Comparison of ENCODE assay signal across 12 cellular contexts in the genomic region with DNA sequence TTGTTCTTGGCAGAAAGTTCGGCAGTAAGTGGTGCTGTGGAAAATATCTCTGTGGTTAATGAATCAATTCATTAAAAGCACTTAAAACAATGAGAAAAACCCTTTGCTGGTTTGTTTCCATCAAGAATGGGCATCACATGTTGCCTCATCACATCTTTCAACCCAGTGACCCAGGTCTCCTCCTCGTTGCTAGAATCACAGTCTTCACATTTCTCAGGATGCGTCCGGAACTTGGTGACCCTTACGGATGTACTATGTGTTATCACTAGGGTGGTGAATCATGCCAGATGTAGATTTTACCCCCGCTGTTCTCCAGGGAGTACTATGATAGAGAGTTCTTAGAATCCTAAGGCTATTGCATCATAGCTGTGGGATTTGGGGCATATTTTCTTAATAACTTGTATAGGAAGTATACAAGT.
DNase-seq lines count a peak whose midpoint lies in the region; ATAC-seq, FAIRE-seq and TF ChIP-seq lines count a peak whose summit lies in the region.
"Had no signal": no experiment of that assay in that cellular context is flagged by ENCODE, and none has a peak within 500 bp of the region (broad histone marks: within the 10 kb centered on the region; RNA-seq: fewer than 3 reads in every experiment).

No MANE protein-coding gene starts in this region.

- peaks cover 25% of the 10 kb centered on the region for H3K4me1 Mint-ChIP-seq in astrocyte (ENCODE audit: low read depth, unreplicated experiment)
- no peaks in the 10 kb centered on the region for H3K4me1 Mint-ChIP-seq in naive thymus-derived CD8-positive, alpha-beta T cell
- H3K4me1 Mint-ChIP-seq: B cell had no signal

- no peak for TF ChIP-seq CTCF in HCT116 (IDR thresholded peaks at IDR 0.05 in 2 of 3, conservative IDR thresholded peaks at IDR 0.05 in 1 of 3; ENCODE audit: borderline replicate concordance in 1 of 3, insufficient read depth in 1 of 3, low read depth in 2 of 3, low read length in 2 of 3)
- TF ChIP-seq CTCF in astrocyte (IDR thresholded peaks at IDR 0.05; ENCODE audit: insufficient read depth, low read depth, low read length): no peak

- CTCF ChIA-PET in HCT116 (lab: Charles Lee): no interaction called here

- POLR2A ChIA-PET in HCT116 (lab: Charles Lee): no interaction called here
- POLR2A ChIA-PET in naive thymus-derived CD8-positive, alpha-beta T cell (lab: Charles Lee): no interaction called here

- no peak for ATAC-seq in HCT116
- no peak for ATAC-seq in activated CD4-positive, CD25-positive, alpha-beta regulatory T cell treated with anti-CD3 and anti-CD28 coated beads, Interleukin-2, amount 50 U/mL, for 24 hours
- no peak for ATAC-seq in HG02588 (IDR thresholded peaks at IDR 0.05; ENCODE audit: unreplicated experiment)
- ATAC-seq in naive thymus-derived CD8-positive, alpha-beta T cell: no peak

- no peak for TF ChIP-seq POLR2A in HCT116 (IDR thresholded peaks at IDR 0.05; ENCODE audit: borderline replicate concordance, extremely low read depth, insufficient read depth, insufficient read length)

- no peak for TF ChIP-seq RAD21 in HCT116 (IDR thresholded peaks at IDR 0.05; ENCODE audit: low read depth)

- H3K79me2 ChIP-seq in HCT116 (ENCODE audit: insufficient read depth, low read length): no peaks in the 10 kb centered on the region
- no peaks in the 10 kb centered on the region for H3K79me2 ChIP-seq in astrocyte (ENCODE audit: insufficient read depth, low read length)

- H3K4me3 Mint-ChIP-seq in astrocyte (ENCODE audit: unreplicated experiment): no peak overlapping the region
- H3K4me3 Mint-ChIP-seq in naive thymus-derived CD8-positive, alpha-beta T cell: no peak overlapping the region
- H3K4me3 Mint-ChIP-seq: B cell had no signal

- DNase-seq in A172 (ENCODE audit: low spot score) (peak; percentile 95), HCT116 (ENCODE audit: low read depth, low spot score) (no peak), astrocyte (ENCODE audit: low read depth) (peak; percentile 96), hepatic stellate cell (ENCODE audit: low spot score) (peak; percentile 79), NCI-H1436 treated with DMSO at 0.1 percent for 48 hours (lab: John Stamatoyannopoulos, UW) (no peak)
- DNase-seq in naive thymus-derived CD8-positive, alpha-beta T cell: no peak
- DNase-seq: occipital lobe; stimulated activated CD4-positive, alpha-beta T cell treated with anti-CD3 and anti-CD28 coated beads, Interleukin-4, amount 100 ng/mL, for 4 hours had no signal

- H4K20me1 ChIP-seq in HCT116 (ENCODE audit: insufficient read depth) (no peaks in the 10 kb centered on the region), astrocyte (ENCODE audit: insufficient read depth, low read length) (no peaks in the 10 kb centered on the region)

- H3K4me2 ChIP-seq in HCT116 (ENCODE audit: low read length) (peak overlapping the region; percentile 11; the same call in 1 of the 2 replicates), astrocyte (ENCODE audit: low read length) (peak overlapping the region; percentile 15)

- H3K27ac ChIP-seq in HCT116 (ENCODE audit: low read depth, low read length) (no peak overlapping the region), astrocyte (ENCODE audit: low read depth, low read length) (peak overlapping the region; percentile 42)
- H3K27ac ChIP-seq: ascending aorta had no signal

- peak; percentile 83 for FAIRE-seq in astrocyte (lab: Jason Lieb, UNC)

- H3K4me3 ChIP-seq in HCT116 (replicated peaks in 1 of 2; ENCODE audit: low read depth in 1 of 2, low read length in 2 of 2) (no peak overlapping the region), astrocyte (ENCODE audit: insufficient read depth, low read depth, low read length) (no peak overlapping the region)
- H3K4me3 ChIP-seq: ascending aorta had no signal

- RAD21 ChIA-PET in HCT116 (lab: Charles Lee; ENCODE audit: low non-redundant PET in 1 of 2, low total read pairs in 2 of 2, uncharacterized antibody in 2 of 2, unreplicated experiment in 2 of 2): no interaction called here

- BruUV-seq in HCT116 (replicated peaks; lab: Mats Ljungman, UMichigan): no TSS peak

- no peak overlapping the region for H3K27ac Mint-ChIP-seq in astrocyte (ENCODE audit: unreplicated experiment)
- H3K27ac Mint-ChIP-seq in naive thymus-derived CD8-positive, alpha-beta T cell: no peak overlapping the region
- H3K27ac Mint-ChIP-seq: B cell had no signal

- peaks cover 1% of the 10 kb centered on the region for H3K9me3 Mint-ChIP-seq in astrocyte (ENCODE audit: unreplicated experiment)
- H3K9me3 Mint-ChIP-seq in naive thymus-derived CD8-positive, alpha-beta T cell: peaks cover 0 to 11% (median 2%) of the 10 kb centered on the region in 9 donors

- no peaks in the 10 kb centered on the region for H3K36me3 ChIP-seq in HCT116 (ENCODE audit: control insufficient read depth in 1 of 2, insufficient read depth in 2 of 2, low read length in 2 of 2)
- H3K36me3 ChIP-seq in astrocyte (ENCODE audit: insufficient read depth, low read length): no peaks in the 10 kb centered on the region
- H3K36me3 ChIP-seq: ascending aorta had no signal

- intact Hi-C loops in HCT116 (cut with micrococcal nuclease): no loop called here

- no peak overlapping the region for H2AFZ ChIP-seq in HCT116 (ENCODE audit: low read depth, low read length, poor library complexity, severe bottlenecking)
- no peak overlapping the region for H2AFZ ChIP-seq in astrocyte (ENCODE audit: low read depth, low read length)

- H3K9ac ChIP-seq in HCT116 (ENCODE audit: low read length) (no peak overlapping the region), astrocyte (ENCODE audit: low read length) (no peak overlapping the region)

- H3K4me1 ChIP-seq in HCT116 (ENCODE audit: control insufficient read depth in 1 of 2, insufficient read depth in 2 of 2, low read length in 2 of 2) (peaks cover 14 to 29% of the 10 kb centered on the region in 2 experiments), astrocyte (ENCODE audit: insufficient read depth, low read length) (peaks cover 16% of the 10 kb centered on the region)

- H3K27me3 ChIP-seq in HCT116 (ENCODE audit: insufficient read depth, low read length) (no peaks in the 10 kb centered on the region), astrocyte (ENCODE audit: insufficient read depth, low read length) (no peaks in the 10 kb centered on the region)
- H3K27me3 ChIP-seq: ascending aorta had no signal

- H3K9me3 ChIP-seq in HCT116 (ENCODE audit: control insufficient read depth in 1 of 2, insufficient read depth in 1 of 2, low read depth in 1 of 2, low read length in 2 of 2) (no peaks in the 10 kb centered on the region), astrocyte (ENCODE audit: insufficient read depth, low read depth, low read length) (no peaks in the 10 kb centered on the region)
- H3K9me3 ChIP-seq: ascending aorta had no signal

- H3K36me3 Mint-ChIP-seq in astrocyte (ENCODE audit: low read depth, unreplicated experiment): no peaks in the 10 kb centered on the region
- H3K36me3 Mint-ChIP-seq in naive thymus-derived CD8-positive, alpha-beta T cell: no peaks in the 10 kb centered on the region

- H3K9me2 ChIP-seq in HCT116 (ENCODE audit: insufficient read depth): no peaks in the 10 kb centered on the region

- H3K27me3 Mint-ChIP-seq in astrocyte (ENCODE audit: low read depth, unreplicated experiment): no peaks in the 10 kb centered on the region
- H3K27me3 Mint-ChIP-seq in naive thymus-derived CD8-positive, alpha-beta T cell: peaks cover 0 to 18% (median 7%) of the 10 kb centered on the region in 5 donors

TF ChIP-seq in HCT116, 20 proteins besides CTCF, POLR2A, EP300 and RAD21 (continues in another document):
- TF ChIP-seq JUND (IDR thresholded peaks at IDR 0.05) (no peak), CEBPB (IDR thresholded peaks at IDR 0.05; ENCODE audit: low read depth) (no peak), ELF1 (IDR thresholded peaks at IDR 0.05; ENCODE audit: borderline replicate concordance, low read depth) (no peak), SP1 (IDR thresholded peaks at IDR 0.05; ENCODE audit: low read depth) (no peak), SRF (IDR thresholded peaks at IDR 0.05; ENCODE audit: low read depth) (no peak), SIN3A (IDR thresholded peaks at IDR 0.05; ENCODE audit: low read depth) (no peak), CBX3 (IDR thresholded peaks at IDR 0.05; ENCODE audit: low read depth) (no peak)
- TF ChIP-seq, protein P1, sequence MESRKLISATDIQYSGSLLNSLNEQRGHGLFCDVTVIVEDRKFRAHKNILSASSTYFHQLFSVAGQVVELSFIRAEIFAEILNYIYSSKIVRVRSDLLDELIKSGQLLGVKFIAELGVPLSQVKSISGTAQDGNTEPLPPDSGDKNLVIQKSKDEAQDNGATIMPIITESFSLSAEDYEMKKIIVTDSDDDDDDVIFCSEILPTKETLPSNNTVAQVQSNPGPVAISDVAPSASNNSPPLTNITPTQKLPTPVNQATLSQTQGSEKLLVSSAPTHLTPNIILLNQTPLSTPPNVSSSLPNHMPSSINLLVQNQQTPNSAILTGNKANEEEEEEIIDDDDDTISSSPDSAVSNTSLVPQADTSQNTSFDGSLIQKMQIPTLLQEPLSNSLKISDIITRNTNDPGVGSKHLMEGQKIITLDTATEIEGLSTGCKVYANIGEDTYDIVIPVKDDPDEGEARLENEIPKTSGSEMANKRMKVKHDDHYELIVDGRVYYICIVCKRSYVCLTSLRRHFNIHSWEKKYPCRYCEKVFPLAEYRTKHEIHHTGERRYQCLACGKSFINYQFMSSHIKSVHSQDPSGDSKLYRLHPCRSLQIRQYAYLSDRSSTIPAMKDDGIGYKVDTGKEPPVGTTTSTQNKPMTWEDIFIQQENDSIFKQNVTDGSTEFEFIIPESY (IDR thresholded peaks at IDR 0.05; ENCODE audit: extremely low read depth, insufficient replicate concordance, low read length): no peak
- TF ChIP-seq, protein P2, sequence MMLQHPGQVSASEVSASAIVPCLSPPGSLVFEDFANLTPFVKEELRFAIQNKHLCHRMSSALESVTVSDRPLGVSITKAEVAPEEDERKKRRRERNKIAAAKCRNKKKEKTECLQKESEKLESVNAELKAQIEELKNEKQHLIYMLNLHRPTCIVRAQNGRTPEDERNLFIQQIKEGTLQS (IDR thresholded peaks at IDR 0.05): no peak

Comparison
In these comparisons a context has a peak if more than half of its experiments do, and no peak if none do; other contexts are left out.
1. DNase-seq: peak in A172 (single experiment), astrocyte (single experiment) and hepatic stellate cell (single experiment); none in HCT116 (single experiment), naive thymus-derived CD8-positive, alpha-beta T cell (0 of 10) and NCI-H1436 treated with DMSO at 0.1 percent for 48 hours (single experiment).